24 cellular contexts compared by ENCODE assay signal in genomic region chr4:81457345-81457744, GRCh38. TPM values are rescaled to one million over a fixed set of nuclear protein-coding genes. Genes with fewer than 3 reads are reported as not detected.
"Had no signal": no experiment of that assay in that cellular context is flagged by ENCODE, and none has a peak within 500 bp of the region (broad histone marks: within the 10 kb centered on the region; RNA-seq: fewer than 3 reads in every experiment).

No MANE protein-coding gene starts in this region.

- H3K4me3 ChIP-seq: colonic mucosa, esophagus muscularis mucosa, gastroesophageal sphincter, heart left ventricle, hepatocyte, lower lobe of right lung had no signal

- H3K4me2 ChIP-seq: hepatocyte had no signal

- H3K27me3 ChIP-seq: colonic mucosa, esophagus muscularis mucosa, foreskin keratinocyte, gastroesophageal sphincter, heart left ventricle, hepatocyte had no signal

- H3K9me3 Mint-ChIP-seq: dendritic cell treated with granulocyte-macrophage colony-stimulating factor and Interleukin-4, amounts not matched to agents 40 ng/mL and 50 ng/mL, for 4 days; immature natural killer cell had no signal

- H3K27ac Mint-ChIP-seq: dendritic cell treated with granulocyte-macrophage colony-stimulating factor and Interleukin-4, amounts not matched to agents 40 ng/mL and 50 ng/mL, for 4 days; immature natural killer cell had no signal

- H3K4me3 Mint-ChIP-seq: dendritic cell treated with granulocyte-macrophage colony-stimulating factor and Interleukin-4, amounts not matched to agents 40 ng/mL and 50 ng/mL, for 4 days; immature natural killer cell had no signal

- H3K27me3 Mint-ChIP-seq: dendritic cell treated with granulocyte-macrophage colony-stimulating factor and Interleukin-4, amounts not matched to agents 40 ng/mL and 50 ng/mL, for 4 days had no signal

- ATAC-seq: foreskin keratinocyte, gastroesophageal sphincter, heart left ventricle, left colon, left lobe of liver, left ventricle myocardium superior had no signal

- H2AFZ ChIP-seq: hepatocyte had no signal

- H3K27ac ChIP-seq: colonic mucosa, esophagus muscularis mucosa, foreskin keratinocyte, gastroesophageal sphincter, heart left ventricle, hepatocyte, lower lobe of right lung had no signal

- H3K4me1 ChIP-seq: esophagus muscularis mucosa, gastroesophageal sphincter had no signal

- DNase-seq: colonic mucosa; cortex of kidney; effector CD4-positive, alpha-beta T cell; effector memory CD4-positive, alpha-beta T cell; foreskin keratinocyte; heart left ventricle; hypothalamus; immature natural killer cell; islet precursor cell; kidney; kidney glomerular epithelial cell; left colon; left ventricle myocardium superior; lower lobe of right lung; mesendoderm; midbrain had no signal

- H3K9me3 ChIP-seq: colonic mucosa, esophagus muscularis mucosa, gastroesophageal sphincter, heart left ventricle, lower lobe of right lung had no signal

RNA-seq across cellular contexts. Expression of gene RASGEF1B, which starts 14.4 kb away (rescaled TPM):
- total RNA-seq: endothelial cell of umbilical vein, fibroblast of villous mesenchyme, lung microvascular endothelial cell had no signal
